23 cellular contexts compared by ENCODE assay signal in the genomic region with DNA sequence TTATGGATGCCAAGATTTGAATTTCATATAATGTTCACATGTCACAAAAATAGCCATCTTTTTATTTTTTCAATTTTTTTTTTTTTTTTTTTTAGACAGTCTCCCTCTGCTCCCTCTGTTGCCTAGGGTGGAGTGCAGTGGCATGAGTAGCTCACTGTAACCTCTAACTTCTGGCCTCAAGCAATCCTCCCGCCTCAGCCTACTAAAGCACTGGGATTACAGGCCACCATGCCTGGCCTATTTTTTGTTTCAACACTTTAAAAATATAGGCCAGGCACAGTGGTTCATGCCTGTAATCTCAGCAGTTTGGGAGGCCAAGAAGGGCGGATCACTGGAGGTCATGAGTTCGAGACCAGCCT.
DNase-seq lines count a peak whose midpoint lies in the region; ATAC-seq, FAIRE-seq and TF ChIP-seq lines count a peak whose summit lies in the region.
"Had no signal": no experiment of that assay in that cellular context is flagged by ENCODE, and none has a peak within 500 bp of the region (broad histone marks: within the 10 kb centered on the region; RNA-seq: fewer than 3 reads in every experiment).

No MANE protein-coding gene starts in this region.

- H3K18ac ChIP-seq in mesendoderm (ENCODE audit: low read length), result peak overlapping the region; percentile 89

- H3K79me1 ChIP-seq in mesendoderm (ENCODE audit: low read length), result peaks cover 2% of the 10 kb centered on the region

- intact Hi-C loops in HepG2 (cut with micrococcal nuclease; ENCODE audit: unreplicated experiment) (loop anchor here (2.0 kb wide), 1 partner anchor 454 kb away; no protein-coding TSS in a partner anchor), right lobe of liver (cut with DNase I) (loop anchor here in 1 of 2 donors (5.0 kb wide), 1 partner anchor 673 kb away; no protein-coding TSS in a partner anchor), vagina (cut with DNase I) (loop anchor here (10.0 kb wide), 1 partner anchor 424 kb away; no protein-coding TSS in a partner anchor)

- no TSS peak for BruUV-seq in HepG2 (replicated peaks; lab: Mats Ljungman, UMichigan)

- H4K8ac ChIP-seq in mesendoderm (ENCODE audit: low read depth, low read length), result no peak overlapping the region

- H3K4me3 Mint-ChIP-seq in WTC11, result no peak overlapping the region
- H3K4me3 Mint-ChIP-seq: activated CD8-positive, alpha-beta T cell treated with anti-CD3 and anti-CD28 coated beads, Interleukin-2, amount 10 ng/mL, durations not matched to agents 7 days and 5 days; activated naive CD4-positive, alpha-beta T cell treated with anti-CD3 and anti-CD28 coated beads for 36 hours; CD8-positive, alpha-beta T cell; natural killer cell; stimulated activated naive CD8-positive, alpha-beta T cell treated with anti-CD3 and anti-CD28 coated beads, Interleukin-15, Interleukin-2, amounts not matched to agents 100 ng/mL and 50 ng/mL, for 24 hours had no signal

- H3K27ac Mint-ChIP-seq in WTC11, result peak overlapping the region; percentile 49; the same call in 1 of the 2 replicates
- H3K27ac Mint-ChIP-seq: activated CD8-positive, alpha-beta T cell treated with anti-CD3 and anti-CD28 coated beads, Interleukin-2, amount 10 ng/mL, durations not matched to agents 7 days and 5 days; activated naive CD4-positive, alpha-beta T cell treated with anti-CD3 and anti-CD28 coated beads for 36 hours; CD8-positive, alpha-beta T cell; natural killer cell; stimulated activated naive CD8-positive, alpha-beta T cell treated with anti-CD3 and anti-CD28 coated beads, Interleukin-15, Interleukin-2, amounts not matched to agents 100 ng/mL and 50 ng/mL, for 24 hours had no signal

- FAIRE-seq in HepG2 (lab: Jason Lieb, UNC), result no peak
- FAIRE-seq: endometrium, frontal cortex, small intestine had no signal

- H2BK15ac ChIP-seq in mesendoderm (replicated peaks; ENCODE audit: low read depth), result no peak overlapping the region

- no peaks in the 10 kb centered on the region for H4K20me1 ChIP-seq in HepG2 (ENCODE audit: insufficient read depth, low read length)

- no peaks in the 10 kb centered on the region; a peak in 1 of 5 replicates for H3K27me3 ChIP-seq in HepG2 (ENCODE audit: control insufficient read depth in 1 of 2, insufficient read depth in 2 of 2, low read length in 2 of 2)
- no peaks in the 10 kb centered on the region for H3K27me3 ChIP-seq in right lobe of liver
- H3K27me3 ChIP-seq in mesendoderm (ENCODE audit: insufficient read depth, low read length, poor library complexity), result no peaks in the 10 kb centered on the region
- H3K27me3 ChIP-seq in vagina, result no peaks in the 10 kb centered on the region
- H3K27me3 ChIP-seq: esophagus squamous epithelium, heart right ventricle had no signal

- no peak overlapping the region for H2AFZ ChIP-seq in HepG2 (ENCODE audit: low read length)
- H2AFZ ChIP-seq: GM23248 had no signal

- H3K9me3 ChIP-seq in HepG2 (ENCODE audit: low read length), result no peaks in the 10 kb centered on the region
- H3K9me3 ChIP-seq in right lobe of liver, result no peaks in the 10 kb centered on the region
- H3K9me3 ChIP-seq in vagina, result no peaks in the 10 kb centered on the region
- H3K9me3 ChIP-seq: esophagus squamous epithelium, mucosa of descending colon, thoracic aorta had no signal

- peak overlapping the region; percentile 82 for H3K56ac ChIP-seq in mesendoderm (ENCODE audit: low read length)

- H3K27me3 Mint-ChIP-seq in WTC11 (ENCODE audit: low read depth), result no peaks in the 10 kb centered on the region
- H3K27me3 Mint-ChIP-seq: stimulated activated naive CD8-positive, alpha-beta T cell treated with anti-CD3 and anti-CD28 coated beads, Interleukin-15, Interleukin-2, amounts not matched to agents 100 ng/mL and 50 ng/mL, for 24 hours had no signal

- no peak for TF ChIP-seq RAD21 in HepG2 (CRISPR knock-in tag; IDR thresholded peaks at IDR 0.05)

- peak; percentile 12; the same call in 2 of the 3 replicates for ATAC-seq in HepG2
- ATAC-seq in right lobe of liver, result no peak
- ATAC-seq in WTC11, result 0 out of 2 replicates have a peak, but pooled peaks have one; percentile 3
- no peak for ATAC-seq in GM19452 (IDR thresholded peaks at IDR 0.05; ENCODE audit: unreplicated experiment)
- ATAC-seq: CD8-positive, alpha-beta T cell; natural killer cell had no signal

- H3K9me3 Mint-ChIP-seq in WTC11, result peaks cover 8% of the 10 kb centered on the region
- H3K9me3 Mint-ChIP-seq: activated naive CD4-positive, alpha-beta T cell treated with anti-CD3 and anti-CD28 coated beads for 36 hours; CD8-positive, alpha-beta T cell; natural killer cell; stimulated activated naive CD8-positive, alpha-beta T cell treated with anti-CD3 and anti-CD28 coated beads, Interleukin-15, Interleukin-2, amounts not matched to agents 100 ng/mL and 50 ng/mL, for 24 hours had no signal

- no peak overlapping the region for H3K4ac ChIP-seq in mesendoderm (ENCODE audit: low read depth, low read length)

- H3K4me3 ChIP-seq in HepG2 (replicated peaks in 1 of 3; ENCODE audit: insufficient read depth in 1 of 3, low read depth in 2 of 3, low read length in 3 of 3) (no peak overlapping the region), right lobe of liver (no peak overlapping the region), mesendoderm (ENCODE audit: low read length) (no peak overlapping the region), vagina (no peak overlapping the region)
- H3K4me3 ChIP-seq: esophagus squamous epithelium, GM23248, heart right ventricle, lung, mucosa of descending colon, thoracic aorta had no signal

- H3K23ac ChIP-seq in mesendoderm (ENCODE audit: low read length), result no peak overlapping the region

- H3K27ac ChIP-seq in HepG2 (ENCODE audit: extremely low read length, insufficient read depth, low read length), result no peak overlapping the region
- no peak overlapping the region for H3K27ac ChIP-seq in right lobe of liver
- no peak overlapping the region for H3K27ac ChIP-seq in mesendoderm (ENCODE audit: low read depth, low read length)
- H3K27ac ChIP-seq in vagina, result no peak overlapping the region
- H3K27ac ChIP-seq: esophagus squamous epithelium, GM23248, thoracic aorta had no signal

- H2BK120ac ChIP-seq in mesendoderm (ENCODE audit: low read depth, low read length), result no peak overlapping the region

- no peak overlapping the region for H4K5ac ChIP-seq in mesendoderm (ENCODE audit: low read length)

- no peak overlapping the region for H3K4me2 ChIP-seq in HepG2 (ENCODE audit: low read depth, low read length)
- no peak overlapping the region for H3K4me2 ChIP-seq in mesendoderm (ENCODE audit: low read length)

- H3K4me1 ChIP-seq in HepG2 (ENCODE audit: insufficient read depth, low read length) (no peaks in the 10 kb centered on the region), right lobe of liver (no peaks in the 10 kb centered on the region), mesendoderm (ENCODE audit: control insufficient read depth, low read depth, low read length) (peaks cover 12% of the 10 kb centered on the region), vagina (no peaks in the 10 kb centered on the region)

- POLR2A ChIA-PET in HepG2 (lab: Yijun Ruan, JAX), result no interaction called here
- POLR2A ChIA-PET in WTC11 (lab: Charles Lee), result interaction anchor here (0.7 to 1.1 kb wide), 8 partner anchors 11 to 1785 kb away, joined by 3 to 9 read pairs (median 5); partner anchors contain the start of gene SKIDA1

- no peaks in the 10 kb centered on the region for H3K79me2 ChIP-seq in HepG2 (ENCODE audit: insufficient read depth, low read length)
- peaks cover 4% of the 10 kb centered on the region for H3K79me2 ChIP-seq in mesendoderm (ENCODE audit: control insufficient read depth, insufficient read depth, low read length)

- peaks cover 12% of the 10 kb centered on the region for H3K36me3 Mint-ChIP-seq in WTC11
- H3K36me3 Mint-ChIP-seq: CD8-positive, alpha-beta T cell; natural killer cell had no signal

- no peak for TF ChIP-seq POLR2A in HepG2 (IDR thresholded peaks at IDR 0.05; ENCODE audit: insufficient read depth in 1 of 2, low read depth in 2 of 2, low read length in 2 of 2)
- no peak for TF ChIP-seq POLR2A in right lobe of liver (IDR thresholded peaks at IDR 0.05)
- no peak for TF ChIP-seq POLR2A in vagina (IDR thresholded peaks at IDR 0.05)

- no peaks in the 10 kb centered on the region for H3K36me3 ChIP-seq in HepG2 (replicated peaks in 1 of 2; ENCODE audit: control insufficient read depth in 1 of 2, insufficient read depth in 2 of 2, low read length in 2 of 2)
- H3K36me3 ChIP-seq in right lobe of liver, result no peaks in the 10 kb centered on the region
- no peaks in the 10 kb centered on the region for H3K36me3 ChIP-seq in mesendoderm (ENCODE audit: control insufficient read depth, insufficient read depth, low read length)
- H3K36me3 ChIP-seq in vagina, result no peaks in the 10 kb centered on the region
- H3K36me3 ChIP-seq: esophagus squamous epithelium, heart right ventricle, thoracic aorta had no signal

- TF ChIP-seq EP300 in HepG2 (IDR thresholded peaks at IDR 0.05; ENCODE audit: low read depth in 2 of 2, low read length in 2 of 2), result no peak
- TF ChIP-seq EP300 in HepG2 (CRISPR knock-in tag; IDR thresholded peaks at IDR 0.05; ENCODE audit: borderline replicate concordance), result no peak

- in situ Hi-C loops in HepG2 (cut with HindIII; ENCODE audit: extremely low pct_ligation_motif_present, low pct_unique_long_range_greater_than_20kb), result loop anchor here (25.0 kb wide), 2 partner anchors 208 to 458 kb away; no protein-coding TSS in a partner anchor

- no peak for DNase-seq in HepG2 (ENCODE audit: low spot score)
- no peak for DNase-seq in right lobe of liver
- DNase-seq in WTC11 (ENCODE audit: low spot score), result no peak
- DNase-seq in mesendoderm, result peak; percentile 49
- DNase-seq in vagina (ENCODE audit: extremely low spot score in 2 of 2), result no peak
- DNase-seq in T-helper 2 cell, result no peak
- no peak for DNase-seq in NOMO-1 treated with dmso at 0.1 percent for 144 hours (lab: John Stamatoyannopoulos, UW; ENCODE audit: unreplicated experiment)
- DNase-seq: NCI-H2081 treated with DMSO at 0.1 percent for 48 hours had no signal

- TF ChIP-seq CTCF in HepG2 (CRISPR knock-in tag; IDR thresholded peaks at IDR 0.05) (no peak), right lobe of liver (IDR thresholded peaks at IDR 0.05) (no peak), WTC11 (IDR thresholded peaks at IDR 0.05) (no peak), vagina (IDR thresholded peaks at IDR 0.05) (no peak)

- WGBS in HepG2 (ENCODE audit: low lambda C conversion rate), result 67% methylated on average over 3 of the region's 3 CpGs
- WGBS in right lobe of liver (ENCODE audit: insufficient coverage, low coverage, low lambda C conversion rate, missing lambda C conversion rate), result 85% methylated on average over 2 of the region's 3 CpGs
- WGBS in mesendoderm (ENCODE audit: extremely low coverage, insufficient coverage, low lambda C conversion rate), result no CpG with 5 or more reads among the region's 3 CpGs

- H2AK5ac ChIP-seq in mesendoderm (ENCODE audit: low read length), result no peak overlapping the region

- no peak overlapping the region for H3K9ac ChIP-seq in HepG2 (ENCODE audit: insufficient read depth, low read depth, low read length)
- H3K9ac ChIP-seq in mesendoderm (ENCODE audit: low read length), result no peak overlapping the region
- H3K9ac ChIP-seq: GM23248 had no signal

- CTCF ChIA-PET in HepG2 (lab: Yijun Ruan, JAX; ENCODE audit: low intra/inter-chr PET ratio, low total read pairs) (interaction anchor here (1.8 kb wide), 1 partner anchor 216 kb away, joined by 11 read pairs; no protein-coding TSS in a partner anchor), WTC11 (lab: Charles Lee) (interaction anchor here (0.6 to 3.5 kb wide), 36 partner anchors 14 to 704 kb away, joined by 3 to 35 read pairs (median 4); partner anchors contain the start of gene SKIDA1)

- no peak overlapping the region for H2BK5ac ChIP-seq in mesendoderm (ENCODE audit: low read length)

- H3K4me1 Mint-ChIP-seq in WTC11, result peaks cover 54% of the 10 kb centered on the region
- H3K4me1 Mint-ChIP-seq: natural killer cell had no signal

Comparison
In these comparisons a context has a peak if more than half of its experiments do, and no peak if none do; other contexts are left out.
1. ATAC-seq: peak in HepG2 (single experiment) and WTC11 (single experiment); none in right lobe of liver (0 of 4) and GM19452 (single experiment).